18 cellular contexts compared by ENCODE assay signal in the genomic region with DNA sequence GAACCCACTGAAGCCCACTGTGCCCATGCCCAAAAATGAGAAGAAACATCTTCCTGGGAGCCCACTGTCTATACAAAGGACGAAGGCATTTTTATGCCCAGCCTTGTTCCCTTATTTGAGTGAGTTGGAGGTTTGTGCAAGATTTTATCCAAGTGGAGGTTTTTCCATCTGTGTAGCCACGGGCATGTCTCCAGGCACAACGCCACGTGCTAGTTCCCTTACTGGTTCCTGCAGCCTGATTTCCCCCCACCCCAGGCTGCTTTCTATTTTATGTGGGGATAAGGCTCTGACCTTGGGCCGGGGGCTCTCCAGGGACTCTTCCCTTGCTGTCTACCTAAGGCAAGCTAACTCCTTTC. TPM values are rescaled to one million over a fixed set of nuclear protein-coding genes. Genes with fewer than 3 reads are reported as not detected.
A peak's percentile ranks its signal among the peaks of the same experiment; 100 is the strongest.
DNase-seq lines count a peak whose midpoint lies in the region; ATAC-seq and TF ChIP-seq lines count a peak whose summit lies in the region.
"Had no signal": no experiment of that assay in that cellular context is flagged by ENCODE, and none has a peak within 500 bp of the region (broad histone marks: within the 10 kb centered on the region; RNA-seq: fewer than 3 reads in every experiment).

No MANE protein-coding gene starts in this region.

- TF ChIP-seq CTCF in left ventricle myocardium inferior (IDR thresholded peaks at IDR 0.05; ENCODE audit: borderline replicate concordance) (no peak), GM20000 (IDR thresholded peaks at IDR 0.05; ENCODE audit: extremely low read depth, missing control alignments) (no peak)

- peak overlapping the region; percentile 62 for H3K4me3 ChIP-seq in adipocyte (ENCODE audit: low read length)
- no peak overlapping the region for H3K4me3 ChIP-seq in left ventricle myocardium inferior
- peak overlapping the region in 2 of 3 donors; percentile 35 to 36 for H3K4me3 ChIP-seq in skeletal muscle tissue (ENCODE audit: low read length in 3 of 3)
- H3K4me3 ChIP-seq: cardiac muscle cell, prostate gland had no signal

- H3K4me1 ChIP-seq in adipocyte (ENCODE audit: control insufficient read depth, insufficient read depth, low read length) (peaks cover 15% of the 10 kb centered on the region), left ventricle myocardium inferior (peaks cover 13% of the 10 kb centered on the region), skeletal muscle tissue (ENCODE audit: control insufficient read depth in 3 of 3, insufficient read depth in 3 of 3, low read length in 3 of 3) (peaks cover 0 to 8% (median 5%) of the 10 kb centered on the region in 3 donors)
- H3K4me1 ChIP-seq: prostate gland had no signal

- H3K27ac Mint-ChIP-seq in activated naive CD4-positive, alpha-beta T cell treated with anti-CD3 and anti-CD28 coated beads, Interleukin-2, amount 50 U/mL, for 72 hours: no peak overlapping the region
- H3K27ac Mint-ChIP-seq: activated CD4-positive, alpha-beta T cell treated with anti-CD3 and anti-CD28 coated beads, Interleukin-2, amount 10 ng/mL, durations not matched to agents 7 days and 5 days; activated naive CD8-positive, alpha-beta T cell; naive thymus-derived CD8-positive, alpha-beta T cell had no signal

- H3K36me3 ChIP-seq in adipocyte (ENCODE audit: control insufficient read depth, insufficient read depth, low read length, severe bottlenecking) (no peaks in the 10 kb centered on the region), left ventricle myocardium inferior (no peaks in the 10 kb centered on the region), skeletal muscle tissue (ENCODE audit: control insufficient read depth in 3 of 3, insufficient read depth in 3 of 3, low read length in 3 of 3) (no peaks in the 10 kb centered on the region)
- H3K36me3 ChIP-seq: cardiac muscle cell, prostate gland had no signal

- no peaks in the 10 kb centered on the region for H3K9me3 ChIP-seq in adipocyte (ENCODE audit: control insufficient read depth, low read length)
- peaks cover 77% of the 10 kb centered on the region for H3K9me3 ChIP-seq in left ventricle myocardium inferior (replicated peaks)
- H3K9me3 ChIP-seq in skeletal muscle tissue (ENCODE audit: control insufficient read depth in 3 of 3, low read length in 3 of 3): peaks cover 0 to 2% (median 0%) of the 10 kb centered on the region in 3 donors
- H3K9me3 ChIP-seq: prostate gland had no signal

- no peak for ATAC-seq in activated naive CD4-positive, alpha-beta T cell treated with anti-CD3 and anti-CD28 coated beads, Interleukin-2, amount 50 U/mL, for 72 hours
- no peak for ATAC-seq in GM18520 (IDR thresholded peaks at IDR 0.05; ENCODE audit: unreplicated experiment)
- ATAC-seq: naive thymus-derived CD8-positive, alpha-beta T cell had no signal

- peaks cover 23 to 29% of the 10 kb centered on the region in 2 donors for H3K36me3 Mint-ChIP-seq in activated naive CD4-positive, alpha-beta T cell treated with anti-CD3 and anti-CD28 coated beads, Interleukin-2, amount 50 U/mL, for 72 hours

- peak overlapping the region; percentile 53 for H3K9ac ChIP-seq in adipocyte (ENCODE audit: low read length)
- peak overlapping the region in 1 of 3 donors; percentile 11 for H3K9ac ChIP-seq in skeletal muscle tissue (ENCODE audit: low read depth in 1 of 3, low read length in 3 of 3)

- intact Hi-C loops in left ventricle myocardium inferior (cut with micrococcal nuclease): no loop called here

- H3K27me3 ChIP-seq in adipocyte (replicated peaks; ENCODE audit: control insufficient read depth, insufficient read depth, low read length) (no peaks in the 10 kb centered on the region), left ventricle myocardium inferior (ENCODE audit: low read depth) (no peaks in the 10 kb centered on the region), skeletal muscle tissue (ENCODE audit: control insufficient read depth in 3 of 3, insufficient read depth in 3 of 3, low read length in 3 of 3) (no peaks in the 10 kb centered on the region)
- H3K27me3 ChIP-seq: cardiac muscle cell had no signal

- H3K27ac ChIP-seq in left ventricle myocardium inferior (replicated peaks) (peak overlapping the region; percentile 72), skeletal muscle tissue (ENCODE audit: low read depth, low read length) (peak overlapping the region; percentile 49)
- H3K27ac ChIP-seq: cardiac muscle cell, prostate gland had no signal

- DNase-seq in GM03348 (ENCODE audit: low spot score) (peak; percentile 54), adipocyte (ENCODE audit: low read depth) (no peak), left ventricle myocardium inferior (no peak), HK-2 (ENCODE audit: unreplicated experiment) (no peak), GM20000 (ENCODE audit: low spot score) (no peak)
- DNase-seq in activated naive CD4-positive, alpha-beta T cell treated with anti-CD3 and anti-CD28 coated beads, Interleukin-2, amount 50 U/mL, for 72 hours (ENCODE audit: low spot score in 2 of 2): no peak
- DNase-seq: activated CD4-positive, alpha-beta T cell treated with anti-CD3 and anti-CD28 coated beads, Interleukin-2, amount 10 ng/mL, durations not matched to agents 7 days and 5 days; effector CD4-positive, alpha-beta T cell; foreskin melanocyte; MV-4-11; naive thymus-derived CD8-positive, alpha-beta T cell; NCI-H2081 treated with DMSO at 0.1 percent for 48 hours; NCI-H524 had no signal

- H3K9me3 Mint-ChIP-seq in activated naive CD4-positive, alpha-beta T cell treated with anti-CD3 and anti-CD28 coated beads, Interleukin-2, amount 50 U/mL, for 72 hours: peaks cover 12 to 24% of the 10 kb centered on the region in 2 donors

RNA-seq across cellular contexts. Expression of gene TXNL4A, which starts 22.2 kb away (rescaled TPM):
- 92.0 TPM for total RNA-seq in left ventricle myocardium inferior
- 30.8 TPM for total RNA-seq in skeletal muscle tissue
- 100 to 1,000 TPM; 142 to 148 TPM for total RNA-seq in activated naive CD4-positive, alpha-beta T cell treated with anti-CD3 and anti-CD28 coated beads, Interleukin-2, amount 50 U/mL, for 72 hours

RNA-seq across cellular contexts. Expression of gene RBFA, which starts 23.7 kb away (rescaled TPM):
- total RNA-seq in left ventricle myocardium inferior (22.8 TPM), skeletal muscle tissue (30.8 TPM)
- total RNA-seq in activated naive CD4-positive, alpha-beta T cell treated with anti-CD3 and anti-CD28 coated beads, Interleukin-2, amount 50 U/mL, for 72 hours: 10 to 100 TPM; 33.0 to 38.4 TPM

RNA-seq across cellular contexts. Expression of gene HSBP1L1, which starts 46.1 kb away (rescaled TPM):
- total RNA-seq in left ventricle myocardium inferior (12.2 TPM), skeletal muscle tissue (2.1 TPM)
- total RNA-seq in activated naive CD4-positive, alpha-beta T cell treated with anti-CD3 and anti-CD28 coated beads, Interleukin-2, amount 50 U/mL, for 72 hours: 10 to 100 TPM in 1 of 2 donors, 1 to 10 TPM in 1; 5.9 to 21.6 TPM

RNA-seq across cellular contexts. Expression of gene SLC66A2, which starts 59.1 kb away (rescaled TPM):
- total RNA-seq in left ventricle myocardium inferior: 27.4 TPM
- 20.4 TPM for total RNA-seq in skeletal muscle tissue
- 10 to 100 TPM; 15.6 to 40.0 TPM for total RNA-seq in activated naive CD4-positive, alpha-beta T cell treated with anti-CD3 and anti-CD28 coated beads, Interleukin-2, amount 50 U/mL, for 72 hours
